19 cellular contexts compared by ENCODE assay signal in genomic region chr9:72623156-72623555, GRCh38.
A peak's percentile ranks its signal among the peaks of the same experiment; 100 is the strongest.
DNase-seq lines count a peak whose midpoint lies in the region; ATAC-seq and TF ChIP-seq lines count a peak whose summit lies in the region.
"Had no signal": no experiment of that assay in that cellular context is flagged by ENCODE, and none has a peak within 500 bp of the region (broad histone marks: within the 10 kb centered on the region; RNA-seq: fewer than 3 reads in every experiment).

No MANE protein-coding gene starts in this region.

- in situ Hi-C loops in astrocyte of the spinal cord (cut with HindIII; ENCODE audit: low sequenced_read_pairs): no loop called here

- H3K4me3 Mint-ChIP-seq in HFFc6: no peak overlapping the region
- H3K4me3 Mint-ChIP-seq: CD4-positive, alpha-beta memory T cell had no signal

- H3K4me1 Mint-ChIP-seq in HFFc6 (ENCODE audit: low read depth): peaks cover 5% of the 10 kb centered on the region
- H3K4me1 Mint-ChIP-seq: CD4-positive, alpha-beta memory T cell had no signal

- H3K9me3 Mint-ChIP-seq in HFFc6: no peaks in the 10 kb centered on the region
- H3K9me3 Mint-ChIP-seq: CD4-positive, alpha-beta memory T cell had no signal

- ATAC-seq in sciatic nerve: peak; percentile 30
- no peak for ATAC-seq in HG03025 (IDR thresholded peaks at IDR 0.05; ENCODE audit: low FRiP score, unreplicated experiment)
- ATAC-seq: GM12878, K562 had no signal

- intact Hi-C loops in sciatic nerve (cut with DNase I): no loop called here

- H3K27me3 Mint-ChIP-seq in HFFc6 (ENCODE audit: insufficient read depth): no peaks in the 10 kb centered on the region

- H3K4me3 ChIP-seq in astrocyte of the spinal cord (ENCODE audit: low read depth, low read length) (no peak overlapping the region), fibroblast of the aortic adventitia (ENCODE audit: low read depth, low read length) (no peak overlapping the region)
- H3K4me3 ChIP-seq: GM12878, K562 had no signal

- no peak for TF ChIP-seq CTCF in astrocyte of the spinal cord (IDR thresholded peaks at IDR 0.05; ENCODE audit: low read depth, low read length)
- no peak for TF ChIP-seq CTCF in fibroblast of the aortic adventitia (IDR thresholded peaks at IDR 0.05; ENCODE audit: insufficient read depth, low read length)
- TF ChIP-seq CTCF in HFFc6 (IDR thresholded peaks at IDR 0.05): no peak

- H3K27ac Mint-ChIP-seq in HFFc6: no peak overlapping the region
- H3K27ac Mint-ChIP-seq: CD4-positive, alpha-beta memory T cell had no signal

- no peaks in the 10 kb centered on the region for H3K36me3 Mint-ChIP-seq in HFFc6 (ENCODE audit: low read depth)
- H3K36me3 Mint-ChIP-seq: CD4-positive, alpha-beta memory T cell had no signal

- DNase-seq in HPDE6-E6E7 (ENCODE audit: extremely low spot score) (peak; percentile 40), astrocyte of the spinal cord (ENCODE audit: low read depth, low spot score) (peak; percentile 22), fibroblast of the aortic adventitia (ENCODE audit: low read depth) (peak; percentile 21), sciatic nerve (ENCODE audit: low spot score) (no peak), GM19240 (ENCODE audit: insufficient read length, low spot score) (no peak), HFFc6 (no peak)
- DNase-seq: CD4-positive, alpha-beta memory T cell; DND-41; GOT3; MV-4-11; NCI-H1417; NCI-H187 treated with DMSO at 0.1 percent for 48 hours; NCI-H446; NCI-H748 treated with DMSO at 0.1 percent for 48 hours; OCI-M1; RPMI8226 had no signal

Comparison
In these comparisons a context has a peak if more than half of its experiments do, and no peak if none do; other contexts are left out.
1. DNase-seq: peak in HPDE6-E6E7 (single experiment), astrocyte of the spinal cord (single experiment) and fibroblast of the aortic adventitia (single experiment); none in sciatic nerve (single experiment), GM19240 (single experiment) and HFFc6 (single experiment).